22 cellular contexts compared by ENCODE assay signal in genomic region chr12:14314801-14315200, GRCh38. TPM values are rescaled to one million over a fixed set of nuclear protein-coding genes. Genes with fewer than 3 reads are reported as not detected.
A peak's percentile ranks its signal among the peaks of the same experiment; 100 is the strongest.
DNase-seq lines count a peak whose midpoint lies in the region; ATAC-seq and TF ChIP-seq lines count a peak whose summit lies in the region.
"Had no signal": no experiment of that assay in that cellular context is flagged by ENCODE, and none has a peak within 500 bp of the region (broad histone marks: within the 10 kb centered on the region; RNA-seq: fewer than 3 reads in every experiment).

No MANE protein-coding gene starts in this region.

- no peak for TF ChIP-seq CTCF in GM23338 (conservative IDR thresholded peaks at IDR 0.05; ENCODE audit: low read depth in 2 of 2)
- TF ChIP-seq CTCF in NB4 (IDR thresholded peaks at IDR 0.05; ENCODE audit: low read depth, low read length): no peak
- TF ChIP-seq CTCF in activated B cell treated with CpG ODN at 0.5 μM for 24 hours (IDR thresholded peaks at IDR 0.05): no peak
- no peak for TF ChIP-seq CTCF in mesothelial cell of epicardium (IDR thresholded peaks at IDR 0.05; ENCODE audit: unreplicated experiment)

- TF ChIP-seq POLR2A in NB4 (IDR thresholded peaks at IDR 0.05; ENCODE audit: extremely low read depth, insufficient read length): no peak

- H3K9me2 ChIP-seq in GM23338 (ENCODE audit: insufficient read depth): no peaks in the 10 kb centered on the region

- H3K27ac ChIP-seq in GM23338 (ENCODE audit: low read depth): no peak overlapping the region
- H3K27ac ChIP-seq: PC-9 had no signal

- no peak overlapping the region for H3K4me3 Mint-ChIP-seq in GM23338
- H3K4me3 Mint-ChIP-seq in activated B cell treated with CpG ODN at 0.5 μM for 24 hours: peak overlapping the region; percentile 56
- no peak overlapping the region for H3K4me3 Mint-ChIP-seq in mesothelial cell of epicardium
- H3K4me3 Mint-ChIP-seq: activated CD4-positive, alpha-beta T cell treated with anti-CD3 and anti-CD28 coated beads for 36 hours; activated T-cell treated with anti-CD3 and anti-CD28 coated beads, Interleukin-2, amount 50 U/mL, for 24 hours had no signal

- peak; percentile 28 for DNase-seq in Ammon's horn (ENCODE audit: low spot score)
- DNase-seq in GM23338 (ENCODE audit: low spot score): no peak
- DNase-seq in NB4 (ENCODE audit: low read depth): peak; percentile 74
- DNase-seq in activated B cell treated with CpG ODN at 0.5 μM for 24 hours: no peak
- no peak for DNase-seq in mesothelial cell of epicardium (ENCODE audit: low spot score in 2 of 2, unreplicated experiment in 2 of 2)
- DNase-seq in activated CD4-positive, alpha-beta T cell treated with anti-CD3 and anti-CD28 coated beads, Interleukin-2, amount 50 U/mL, for 1 hour: no peak
- DNase-seq in activated T-cell treated with anti-CD3 and anti-CD28 coated beads for 4 hours: no peak
- DNase-seq in AG08395 (ENCODE audit: low spot score): no peak
- DNase-seq: activated CD4-positive, alpha-beta T cell treated with anti-CD3 and anti-CD28 coated beads for 36 hours; activated T-cell treated with anti-CD3 and anti-CD28 coated beads, Interleukin-2, amount 50 U/mL, for 24 hours; COR-L47; foreskin fibroblast; GDM1; HCEC 1CT; mammary epithelial cell; NCI-H1417 treated with DMSO at 0.1 percent for 48 hours; NCI-H345; PC-9; right cardiac atrium; stimulated activated CD4-positive, alpha-beta T cell treated with anti-CD3 and anti-CD28 coated beads, Interleukin-1b, Interleukin-23, amount 100 ng/mL, for 48 hours; stimulated activated CD8-positive, alpha-beta memory T cell treated with anti-CD3 and anti-CD28 coated beads, Interleukin-4, amount 100 ng/mL, for 48 hours; trophoblast cell had no signal

- intact Hi-C loops in activated B cell treated with CpG ODN at 0.5 μM for 24 hours (cut with micrococcal nuclease): no loop called here

- no peaks in the 10 kb centered on the region for H4K20me1 ChIP-seq in GM23338 (replicated peaks; ENCODE audit: insufficient read depth)

- no peaks in the 10 kb centered on the region for H3K4me1 Mint-ChIP-seq in GM23338
- H3K4me1 Mint-ChIP-seq in activated B cell treated with CpG ODN at 0.5 μM for 24 hours: peaks cover 31% of the 10 kb centered on the region
- no peaks in the 10 kb centered on the region for H3K4me1 Mint-ChIP-seq in mesothelial cell of epicardium
- H3K4me1 Mint-ChIP-seq: activated CD4-positive, alpha-beta T cell treated with anti-CD3 and anti-CD28 coated beads for 36 hours had no signal

- H3F3A ChIP-seq in GM23338 (replicated peaks; ENCODE audit: low read depth): no peaks in the 10 kb centered on the region

- H3K36me3 Mint-ChIP-seq in GM23338 (ENCODE audit: low read depth): no peaks in the 10 kb centered on the region
- peaks cover 5% of the 10 kb centered on the region for H3K36me3 Mint-ChIP-seq in activated B cell treated with CpG ODN at 0.5 μM for 24 hours (ENCODE audit: low read depth)
- peaks cover 8% of the 10 kb centered on the region for H3K36me3 Mint-ChIP-seq in mesothelial cell of epicardium

- H3K79me2 ChIP-seq in GM23338 (replicated peaks; ENCODE audit: insufficient read depth): no peaks in the 10 kb centered on the region

- ATAC-seq in GM23338: no peak
- peak; percentile 69 for ATAC-seq in activated B cell treated with CpG ODN at 0.5 μM for 24 hours (ENCODE audit: low read depth)
- ATAC-seq: activated CD4-positive, alpha-beta T cell treated with anti-CD3 and anti-CD28 coated beads for 36 hours; right cardiac atrium had no signal

- no peaks in the 10 kb centered on the region for H3K4me1 ChIP-seq in GM23338 (ENCODE audit: insufficient read depth)

- H3K27me3 ChIP-seq in GM23338 (ENCODE audit: insufficient read depth): no peaks in the 10 kb centered on the region

- H3K9me3 Mint-ChIP-seq in GM23338: no peaks in the 10 kb centered on the region
- H3K9me3 Mint-ChIP-seq in activated B cell treated with CpG ODN at 0.5 μM for 24 hours: peaks cover 6% of the 10 kb centered on the region
- H3K9me3 Mint-ChIP-seq in mesothelial cell of epicardium: peaks cover 18% of the 10 kb centered on the region
- H3K9me3 Mint-ChIP-seq: activated T-cell treated with anti-CD3 and anti-CD28 coated beads, Interleukin-2, amount 50 U/mL, for 24 hours had no signal

- CTCF ChIA-PET in activated B cell treated with CpG ODN at 0.5 μM for 24 hours (lab: Charles Lee): no interaction called here

- 0 out of 2 replicates have a peak overlapping the region, but pooled peaks have one; percentile 10 for H2AFZ ChIP-seq in GM23338
- H2AFZ ChIP-seq: PC-9 had no signal

- H3K4me2 ChIP-seq in GM23338: no peak overlapping the region
- H3K4me2 ChIP-seq: PC-9 had no signal

- H3K4me3 ChIP-seq in GM23338 (no peak overlapping the region), NB4 (ENCODE audit: low read depth, low read length) (no peak overlapping the region)
- H3K4me3 ChIP-seq: PC-9 had no signal

- H3K27me3 Mint-ChIP-seq in GM23338 (ENCODE audit: insufficient read depth, low read depth, poor library complexity) (no peaks in the 10 kb centered on the region), activated B cell treated with CpG ODN at 0.5 μM for 24 hours (no peaks in the 10 kb centered on the region), mesothelial cell of epicardium (ENCODE audit: low read depth) (no peaks in the 10 kb centered on the region)
- H3K27me3 Mint-ChIP-seq: activated CD4-positive, alpha-beta T cell treated with anti-CD3 and anti-CD28 coated beads for 36 hours; activated T-cell treated with anti-CD3 and anti-CD28 coated beads, Interleukin-2, amount 50 U/mL, for 24 hours had no signal

- no peak overlapping the region for H3K27ac Mint-ChIP-seq in GM23338
- peak overlapping the region; percentile 71 for H3K27ac Mint-ChIP-seq in activated B cell treated with CpG ODN at 0.5 μM for 24 hours
- H3K27ac Mint-ChIP-seq in mesothelial cell of epicardium: no peak overlapping the region
- H3K27ac Mint-ChIP-seq: activated CD4-positive, alpha-beta T cell treated with anti-CD3 and anti-CD28 coated beads for 36 hours; activated T-cell treated with anti-CD3 and anti-CD28 coated beads, Interleukin-2, amount 50 U/mL, for 24 hours had no signal

- POLR2A ChIA-PET in activated B cell treated with CpG ODN at 0.5 μM for 24 hours (lab: Charles Lee): interaction anchor here (1.0 to 1.7 kb wide), 3 partner anchors 31 to 51 kb away, joined by 3 to 10 read pairs (median 7); partner anchors contain the start of gene ATF7IP

- no peaks in the 10 kb centered on the region for H3K36me3 ChIP-seq in GM23338 (ENCODE audit: insufficient read depth)

TF ChIP-seq in GM23338, 12 proteins besides CTCF, POLR2A, EP300 and RAD21 (continues in another document):
- TF ChIP-seq STAT1 (IDR thresholded peaks at IDR 0.05; ENCODE audit: unreplicated experiment): no peak

RNA-seq across cellular contexts. Expression of gene ATF7IP, which starts 50.7 kb away (rescaled TPM):
- total RNA-seq in GM23338 (2014; rRNA removed; shearing (Covaris generic)): 107 and 118 TPM in 2 replicates
- polyA plus RNA-seq in GM23338 (2016; fragmentation: Nextera tagmentation; extraction: Ambion mirVana): 54.7 and 76.4 TPM in 2 replicates
- total RNA-seq in activated B cell treated with CpG ODN at 0.5 μM for 24 hours: 142 and 153 TPM in 2 replicates
- 176 to 192 TPM (median 177 TPM) in 3 replicates for total RNA-seq in mesothelial cell of epicardium

Comparison
In these comparisons a context has a peak if more than half of its experiments do, and no peak if none do; other contexts are left out.
1. DNase-seq: peak in Ammon's horn (single experiment) and NB4 (single experiment); none in GM23338 (single experiment), activated B cell treated with CpG ODN at 0.5 μM for 24 hours (single experiment), mesothelial cell of epicardium (0 of 2), activated CD4-positive, alpha-beta T cell treated with anti-CD3 and anti-CD28 coated beads, Interleukin-2, amount 50 U/mL, for 1 hour (single experiment), activated T-cell treated with anti-CD3 and anti-CD28 coated beads for 4 hours (single experiment) and AG08395 (single experiment).